In the genomic region with DNA sequence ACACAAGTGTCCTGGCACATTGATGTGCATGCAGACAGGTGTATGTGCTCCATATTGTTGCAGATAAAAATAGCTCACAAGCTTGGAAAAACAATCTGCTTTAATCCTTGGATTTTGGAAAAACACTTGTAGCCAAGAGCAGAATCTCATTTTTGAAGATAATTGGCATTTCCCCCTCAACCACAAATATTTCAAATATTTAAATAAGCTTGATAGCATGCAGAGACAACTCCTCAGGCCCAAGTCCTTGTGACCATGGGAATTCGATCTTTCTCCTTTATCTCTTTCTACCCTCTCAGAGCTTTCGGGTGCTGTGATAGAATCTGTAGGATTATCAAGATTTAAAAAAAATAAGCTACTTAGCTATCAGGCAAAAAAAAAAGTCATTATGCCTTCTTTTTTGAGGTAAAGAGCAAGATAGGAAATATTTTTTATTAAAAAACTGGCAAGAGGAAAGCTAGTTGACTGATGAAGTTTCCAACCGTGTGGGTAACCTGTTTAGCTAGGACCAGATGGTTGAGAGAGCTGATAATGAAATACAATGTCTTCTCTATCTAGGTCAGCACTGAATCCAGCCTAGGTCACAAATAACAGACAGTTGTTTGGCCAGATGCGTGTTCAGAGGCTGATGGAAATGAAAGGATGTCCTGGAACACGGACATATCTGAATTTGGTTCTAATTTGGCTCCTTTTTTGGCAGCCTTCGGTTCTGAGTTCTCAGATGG, we compare ENCODE assay signal across 13 cellular contexts. TPM values are rescaled to one million over a fixed set of nuclear protein-coding genes. Genes with fewer than 3 reads are reported as not detected.
DNase-seq lines count a peak whose midpoint lies in the region; ATAC-seq and TF ChIP-seq lines count a peak whose summit lies in the region.
"Had no signal": no experiment of that assay in that cellular context is flagged by ENCODE, and none has a peak within 500 bp of the region (broad histone marks: within the 10 kb centered on the region; RNA-seq: fewer than 3 reads in every experiment).

No MANE protein-coding gene starts in this region.

- H3K4me1 ChIP-seq in A673 (ENCODE audit: insufficient read depth, low read length, poor library complexity, severe bottlenecking) = peaks cover 5% of the 10 kb centered on the region

- DNase-seq in A673 (ENCODE audit: low spot score) (peak; percentile 41), GM03348 (ENCODE audit: low spot score) (peak; percentile 66), astrocyte of the hippocampus (ENCODE audit: low read depth, low spot score) (peak; percentile 44), hepatic stellate cell (ENCODE audit: low spot score) (peak; percentile 47), kidney tubule cell (ENCODE audit: low spot score) (no peak)
- no peak for DNase-seq in activated CD4-positive, alpha-beta T cell treated with anti-CD3 and anti-CD28 coated beads for 48 hours
- DNase-seq: activated CD4-positive, alpha-beta T cell treated with anti-CD3 and anti-CD28 coated beads, Interleukin-2, amount 50 U/mL, for 48 hours; activated T-cell treated with anti-CD3 and anti-CD28 coated beads, Interleukin-2, amount 50 U/mL, for 72 hours; right cardiac atrium had no signal

- no peaks in the 10 kb centered on the region for H3K27me3 ChIP-seq in A673 (replicated peaks; ENCODE audit: insufficient read depth, low read depth, low read length, poor library complexity)
- H3K27me3 ChIP-seq: vagina had no signal

- no TSS peak for BruUV-seq in A673 (replicated peaks; lab: Mats Ljungman, UMichigan)

- CTCF ChIA-PET in A673 (lab: Charles Lee) = interaction anchor here (0.6 kb wide), 1 partner anchor 814 kb away, joined by 3 read pairs; no protein-coding TSS in a partner anchor

- H3K27ac ChIP-seq in A673 (ENCODE audit: low read depth, low read length, poor library complexity, severe bottlenecking) = no peak overlapping the region
- H3K27ac ChIP-seq: vagina had no signal

- TF ChIP-seq CTCF in A673 (conservative IDR thresholded peaks at IDR 0.05; ENCODE audit: low read depth, low read length) = no peak

- POLR2A ChIA-PET in A673 (lab: Charles Lee; ENCODE audit: low non-redundant PET) = no interaction called here

- H3K36me3 ChIP-seq in A673 (ENCODE audit: insufficient read depth, low read length, poor library complexity, severe bottlenecking) = no peaks in the 10 kb centered on the region
- H3K36me3 ChIP-seq: vagina had no signal

- intact Hi-C loops in A673 (cut with micrococcal nuclease; ENCODE audit: unreplicated experiment) = no loop called here

- no peaks in the 10 kb centered on the region for H3K9me3 ChIP-seq in A673 (ENCODE audit: low read depth, low read length, poor library complexity, severe bottlenecking)

- no peak overlapping the region for H3K4me3 ChIP-seq in A673 (ENCODE audit: low read depth, low read length, poor library complexity, severe bottlenecking)
- H3K4me3 ChIP-seq: vagina had no signal

- ATAC-seq in GM19455 (IDR thresholded peaks at IDR 0.05; ENCODE audit: unreplicated experiment) (no peak), GM19324 (IDR thresholded peaks at IDR 0.05; ENCODE audit: low FRiP score, unreplicated experiment) (no peak)
- ATAC-seq: activated T-cell treated with anti-CD3 and anti-CD28 coated beads, Interleukin-2, amount 50 U/mL, for 72 hours; Panc1; right cardiac atrium had no signal

RNA-seq across cellular contexts. Expression of a gene that starts 54.9 kb away (rescaled TPM):
- 7.1 and 7.3 TPM in 2 replicates for total RNA-seq in A673 (2021)

Comparison
In these comparisons a context has a peak if more than half of its experiments do, and no peak if none do; other contexts are left out.
1. DNase-seq: peak in A673 (single experiment), GM03348 (single experiment), astrocyte of the hippocampus (single experiment) and hepatic stellate cell (single experiment); none in kidney tubule cell (single experiment) and activated CD4-positive, alpha-beta T cell treated with anti-CD3 and anti-CD28 coated beads for 48 hours (single experiment).